24 cellular contexts compared by ENCODE assay signal in genomic region chr12:108678070-108678730, GRCh38. TPM values are rescaled to one million over a fixed set of nuclear protein-coding genes. Genes with fewer than 3 reads are reported as not detected.
DNase-seq lines count a peak whose midpoint lies in the region; ATAC-seq, FAIRE-seq and TF ChIP-seq lines count a peak whose summit lies in the region.
"Had no signal": no experiment of that assay in that cellular context is flagged by ENCODE, and none has a peak within 500 bp of the region (broad histone marks: within the 10 kb centered on the region; RNA-seq: fewer than 3 reads in every experiment).

No MANE protein-coding gene starts in this region.

- H4K91ac ChIP-seq in H9 (ENCODE audit: insufficient read length, low read depth, low read length), result no peak overlapping the region

- H3K4ac ChIP-seq in H9 (ENCODE audit: low read depth, low read length), result no peak overlapping the region

- no peak for ATAC-seq in pancreas
- ATAC-seq: activated CD8-positive, alpha-beta memory T cell treated with anti-CD3 and anti-CD28 coated beads, Interleukin-2, amount 10 ng/mL, durations not matched to agents 7 days and 5 days; left lung had no signal

- H2BK120ac ChIP-seq in H9 (ENCODE audit: low read depth, low read length, poor library complexity, severe bottlenecking), result no peak overlapping the region

- H2AFZ ChIP-seq in ACC112 (ENCODE audit: low read length, unreplicated experiment) (no peak overlapping the region), H9 (ENCODE audit: low read length) (no peak overlapping the region), parathyroid adenoma (no peak overlapping the region)
- H2AFZ ChIP-seq: neural progenitor cell had no signal

- H3K4me1 ChIP-seq in ACC112 (ENCODE audit: control insufficient read depth, insufficient read depth, low read length, unreplicated experiment) (peaks cover 7% of the 10 kb centered on the region), H9 (ENCODE audit: insufficient read depth, low read length) (no peaks in the 10 kb centered on the region), parathyroid adenoma (peaks cover 16% of the 10 kb centered on the region), pancreas (peaks cover 0 to 10% (median 8%) of the 10 kb centered on the region in 3 donors)
- H3K4me1 ChIP-seq: suprapubic skin had no signal

- no peak overlapping the region for H2BK15ac ChIP-seq in H9 (ENCODE audit: low read depth, low read length)

- no peaks in the 10 kb centered on the region for H3K4me1 Mint-ChIP-seq in H9
- H3K4me1 Mint-ChIP-seq in brain, result peaks cover 55% of the 10 kb centered on the region
- H3K4me1 Mint-ChIP-seq: immature natural killer cell had no signal

- TF ChIP-seq CTCF in H9 (conservative IDR thresholded peaks at IDR 0.05), result no peak
- no peak for TF ChIP-seq CTCF in brain (conservative IDR thresholded peaks at IDR 0.05)
- TF ChIP-seq CTCF in parathyroid adenoma (IDR thresholded peaks at IDR 0.05), result no peak
- no peak for TF ChIP-seq CTCF in pancreas (IDR thresholded peaks at IDR 0.05)

- H3K27me3 Mint-ChIP-seq in H9 (ENCODE audit: low read depth), result no peaks in the 10 kb centered on the region
- H3K27me3 Mint-ChIP-seq in brain, result no peaks in the 10 kb centered on the region
- H3K27me3 Mint-ChIP-seq: activated CD8-positive, alpha-beta memory T cell treated with anti-CD3 and anti-CD28 coated beads, Interleukin-2, amount 10 ng/mL, durations not matched to agents 7 days and 5 days had no signal

- no peak overlapping the region for H3K23ac ChIP-seq in H9 (ENCODE audit: insufficient read length, low read depth, low read length)

- H3K18ac ChIP-seq in H9 (ENCODE audit: insufficient read length, low read depth, low read length), result no peak overlapping the region

- H3K9me3 Mint-ChIP-seq in H9, result no peaks in the 10 kb centered on the region
- H3K9me3 Mint-ChIP-seq in brain, result peaks cover 0 to 12% (median 0%) of the 10 kb centered on the region in 5 experiments
- H3K9me3 Mint-ChIP-seq: activated T-helper 2 cell treated with anti-CD3 and anti-CD28 coated beads, Interferon-gamma antibody, Interleukin-2, Interleukin-4, amounts not matched to agents 10 μg/mL and 5 μg/mL and 100 μg/mL, durations not matched to agents 14 hours and 24 hours and 36 hours; immature natural killer cell; neural progenitor cell had no signal

- no peak overlapping the region for H4K5ac ChIP-seq in H9 (ENCODE audit: insufficient read length, low read depth, low read length)

- H2BK20ac ChIP-seq in H9 (ENCODE audit: low read depth, low read length, poor library complexity, severe bottlenecking), result no peak overlapping the region

- H3K4me2 ChIP-seq in H9 (ENCODE audit: insufficient read depth, insufficient read length, low read length) (no peak overlapping the region), parathyroid adenoma (ENCODE audit: low read length) (no peak overlapping the region)
- H3K4me2 ChIP-seq: neural progenitor cell had no signal

- H3K79me2 ChIP-seq in ACC112 (ENCODE audit: control insufficient read depth, insufficient read depth, low read length, unreplicated experiment) (peaks cover 89% of the 10 kb centered on the region), H9 (ENCODE audit: insufficient read depth, low read length) (no peaks in the 10 kb centered on the region), parathyroid adenoma (peaks cover 36% of the 10 kb centered on the region)

- FAIRE-seq in pancreas (lab: Jason Lieb, UNC), result no peak
- FAIRE-seq: bronchial epithelial cell, H1, HTR-8/SVneo had no signal

- H3K4me3 Mint-ChIP-seq in H9 (no peak overlapping the region), brain (no peak overlapping the region)
- H3K4me3 Mint-ChIP-seq: activated CD8-positive, alpha-beta memory T cell treated with anti-CD3 and anti-CD28 coated beads, Interleukin-2, amount 10 ng/mL, durations not matched to agents 7 days and 5 days; immature natural killer cell; neural progenitor cell had no signal

- H2BK12ac ChIP-seq in H9 (ENCODE audit: insufficient read length, low read depth, low read length), result no peak overlapping the region

- H3K27me3 ChIP-seq in ACC112 (ENCODE audit: insufficient read depth, low read length), result no peaks in the 10 kb centered on the region
- H3K27me3 ChIP-seq in H9 (ENCODE audit: insufficient read depth, low read length), result no peaks in the 10 kb centered on the region
- H3K27me3 ChIP-seq in parathyroid adenoma (ENCODE audit: control insufficient read depth, insufficient read depth, low read length), result no peaks in the 10 kb centered on the region
- no peaks in the 10 kb centered on the region for H3K27me3 ChIP-seq in pancreas
- H3K27me3 ChIP-seq: left lung, neural progenitor cell, suprapubic skin had no signal

- no peaks in the 10 kb centered on the region for H3K23me2 ChIP-seq in H9 (ENCODE audit: insufficient read length, low read depth, low read length, poor library complexity, severe bottlenecking)

- H2AK5ac ChIP-seq in H9 (ENCODE audit: insufficient read length, low read length), result no peak overlapping the region

- intact Hi-C loops in pancreas (cut with DNase I), result no loop called here

- DNase-seq in H9 (no peak), NCI-H146 treated with DMSO at 0.1 percent for 48 hours (lab: John Stamatoyannopoulos, UW; ENCODE audit: unreplicated experiment) (no peak), pancreas (no peak), UCSD-AML1 (lab: John Stamatoyannopoulos, UW; ENCODE audit: unreplicated experiment) (no peak)
- DNase-seq: activated CD4-positive, alpha-beta T cell treated with anti-CD3 and anti-CD28 coated beads for 1 hour; activated CD8-positive, alpha-beta memory T cell treated with anti-CD3 and anti-CD28 coated beads, Interleukin-2, amount 10 ng/mL, durations not matched to agents 7 days and 5 days; dermis blood vessel endothelial cell; DMS53; GF-D8; immature natural killer cell; left lung; NCI-H1092 treated with DMSO at 0.1 percent for 48 hours; NCI-H2081 treated with DMSO at 0.1 percent for 48 hours; NCI-H510A; stimulated activated CD8-positive, alpha-beta memory T cell treated with anti-CD3 and anti-CD28 coated beads, Interleukin-4, amount 100 ng/mL, for 48 hours had no signal

- H3K27ac Mint-ChIP-seq in H9, result peak overlapping the region in 2 of 3 experiments; percentile 57 to 71; a peak in 3 of 7 replicates
- H3K27ac Mint-ChIP-seq in brain, result peak overlapping the region in 3 of 5 experiments; percentile 49 to 83 (median 49)
- H3K27ac Mint-ChIP-seq: activated CD8-positive, alpha-beta memory T cell treated with anti-CD3 and anti-CD28 coated beads, Interleukin-2, amount 10 ng/mL, durations not matched to agents 7 days and 5 days; activated T-helper 2 cell treated with anti-CD3 and anti-CD28 coated beads, Interferon-gamma antibody, Interleukin-2, Interleukin-4, amounts not matched to agents 10 μg/mL and 5 μg/mL and 100 μg/mL, durations not matched to agents 14 hours and 24 hours and 36 hours; neural progenitor cell had no signal

- 100% methylated on average over 1 of the region's 9 CpGs for WGBS in H9 (ENCODE audit: extremely low coverage, insufficient read length, low lambda C conversion rate)
- 90 to 93% methylated on average over 9 of the region's 9 CpGs for WGBS in pancreas, 2 donors

- H3K36me3 Mint-ChIP-seq in H9 (ENCODE audit: insufficient read depth in 1 of 3, low read depth in 3 of 3), result peaks cover 3 to 26% (median 4%) of the 10 kb centered on the region in 3 experiments; a peak in 6 of 7 replicates
- peaks cover 71% of the 10 kb centered on the region for H3K36me3 Mint-ChIP-seq in brain

- H3K27ac ChIP-seq in ACC112 (ENCODE audit: low read depth, low read length) (peak overlapping the region; percentile 15; the same call in 1 of the 2 replicates), H9 (ENCODE audit: insufficient read length, low read depth, low read length) (no peak overlapping the region), parathyroid adenoma (peak overlapping the region; percentile 30), pancreas (no peak overlapping the region)
- H3K27ac ChIP-seq: left lung, neural progenitor cell, suprapubic skin had no signal

- H2BK5ac ChIP-seq in H9 (ENCODE audit: insufficient read length, low read length), result no peak overlapping the region

- H4K20me1 ChIP-seq in H9 (ENCODE audit: control insufficient read depth, insufficient read depth, insufficient read length), result no peaks in the 10 kb centered on the region

- H3K79me1 ChIP-seq in H9 (ENCODE audit: insufficient read depth, low read depth, low read length, poor library complexity, severe bottlenecking), result peaks cover 3% of the 10 kb centered on the region

- H3K9me3 ChIP-seq in H9 (ENCODE audit: control insufficient read depth, low read depth, low read length), result no peaks in the 10 kb centered on the region
- no peaks in the 10 kb centered on the region for H3K9me3 ChIP-seq in parathyroid adenoma (ENCODE audit: control insufficient read depth, low read length)
- no peaks in the 10 kb centered on the region for H3K9me3 ChIP-seq in pancreas
- H3K9me3 ChIP-seq: left lung, suprapubic skin had no signal

- H3T11ph ChIP-seq in H9 (ENCODE audit: low read length), result no peak overlapping the region

- H3K36me3 ChIP-seq in ACC112 (ENCODE audit: insufficient read depth, low read length), result peaks cover 37% of the 10 kb centered on the region
- H3K36me3 ChIP-seq in parathyroid adenoma (ENCODE audit: control insufficient read depth, insufficient read depth, low read length), result no peaks in the 10 kb centered on the region
- H3K36me3 ChIP-seq in pancreas, result no peaks in the 10 kb centered on the region
- H3K36me3 ChIP-seq: neural progenitor cell had no signal

- no peak overlapping the region for H3K9ac ChIP-seq in H9 (ENCODE audit: extremely low read depth, insufficient read length, low read length)
- no peak overlapping the region for H3K9ac ChIP-seq in parathyroid adenoma
- H3K9ac ChIP-seq: neural progenitor cell had no signal

- no peak overlapping the region for H3K14ac ChIP-seq in H9 (ENCODE audit: insufficient read depth, low read length)

- no peak overlapping the region for H3K4me3 ChIP-seq in ACC112 (ENCODE audit: low read depth, low read length)
- H3K4me3 ChIP-seq in parathyroid adenoma (ENCODE audit: low read depth, low read length), result no peak overlapping the region
- H3K4me3 ChIP-seq in pancreas, result no peak overlapping the region
- H3K4me3 ChIP-seq: left lung, neural progenitor cell, suprapubic skin had no signal

- no peak overlapping the region for H4K8ac ChIP-seq in H9 (replicated peaks; ENCODE audit: insufficient read length, low read depth, low read length)

- H3K56ac ChIP-seq in H9 (ENCODE audit: insufficient read length, low read depth, low read length), result no peak overlapping the region

RNA-seq across cellular contexts. Expression of gene SELPLG, which starts 44.5 kb away (rescaled TPM):
- total RNA-seq in H9 (2021) (0.09 and 0.15 TPM in 2 replicates), pancreas (1 to 10 TPM in 4 of 6 donors, under 1 TPM in 2; 0.28 to 9.5 (median 1.8) TPM)
- polyA plus RNA-seq in brain (ENCODE audit: insufficient read depth, low read depth, low replicate concordance) (8.1 TPM), pancreas (under 1 TPM; 0.61 to 0.91 TPM)
- total RNA-seq: H1 had no signal

RNA-seq across cellular contexts. Expression of gene CORO1C, which starts 53.1 kb away (rescaled TPM):
- total RNA-seq in H9 (2021) (154 and 164 TPM in 2 replicates), pancreas (10 to 100 TPM; 14.1 to 62.3 (median 19.5) TPM)
- polyA plus RNA-seq in brain (ENCODE audit: insufficient read depth, low read depth, low replicate concordance) (78.9 TPM), pancreas (1 to 10 TPM; 9.9 to 10.0 TPM)

Comparison
In these comparisons a context has a peak if more than half of its experiments do, and no peak if none do; other contexts are left out.
1. H3K27ac ChIP-seq: peak in ACC112 (single experiment) and parathyroid adenoma (single experiment); none in H9 (single experiment) and pancreas (0 of 4).